Comparison of ENCODE assay signal across 1 cellular context in genomic region chr12:68733661-68734071, GRCh38.
TF ChIP-seq lines count a peak whose summit lies in the region.

No MANE protein-coding gene starts in this region.

TF ChIP-seq in SK-N-SH treated with all-trans-retinoic acid at 6 μM for 48 hours, 23 proteins besides CTCF, POLR2A, EP300 and RAD21 (continued from another document):
- TF ChIP-seq, protein P1, sequence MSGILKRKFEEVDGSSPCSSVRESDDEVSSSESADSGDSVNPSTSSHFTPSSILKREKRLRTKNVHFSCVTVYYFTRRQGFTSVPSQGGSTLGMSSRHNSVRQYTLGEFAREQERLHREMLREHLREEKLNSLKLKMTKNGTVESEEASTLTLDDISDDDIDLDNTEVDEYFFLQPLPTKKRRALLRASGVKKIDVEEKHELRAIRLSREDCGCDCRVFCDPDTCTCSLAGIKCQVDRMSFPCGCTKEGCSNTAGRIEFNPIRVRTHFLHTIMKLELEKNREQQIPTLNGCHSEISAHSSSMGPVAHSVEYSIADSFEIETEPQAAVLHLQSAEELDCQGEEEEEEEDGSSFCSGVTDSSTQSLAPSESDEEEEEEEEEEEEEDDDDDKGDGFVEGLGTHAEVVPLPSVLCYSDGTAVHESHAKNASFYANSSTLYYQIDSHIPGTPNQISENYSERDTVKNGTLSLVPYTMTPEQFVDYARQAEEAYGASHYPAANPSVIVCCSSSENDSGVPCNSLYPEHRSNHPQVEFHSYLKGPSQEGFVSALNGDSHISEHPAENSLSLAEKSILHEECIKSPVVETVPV (CRISPR knock-in tag; IDR thresholded peaks at IDR 0.05) = no peak
- TF ChIP-seq TCF4 (CRISPR knock-in tag; IDR thresholded peaks at IDR 0.05; ENCODE audit: borderline replicate concordance) = no peak
- TF ChIP-seq ZFP30 (CRISPR knock-in tag; IDR thresholded peaks at IDR 0.05) = no peak
- TF ChIP-seq ZNF565 (CRISPR knock-in tag; conservative IDR thresholded peaks at IDR 0.05; ENCODE audit: low read depth) = no peak
- no peak for TF ChIP-seq PATZ1 (CRISPR knock-in tag; IDR thresholded peaks at IDR 0.05; ENCODE audit: borderline replicate concordance)
- TF ChIP-seq TOX (CRISPR knock-in tag; IDR thresholded peaks at IDR 0.05; ENCODE audit: borderline replicate concordance) = no peak
- no peak for TF ChIP-seq TSHZ2 (CRISPR knock-in tag; IDR thresholded peaks at IDR 0.05)
- no peak for TF ChIP-seq ISL1 (CRISPR knock-in tag; IDR thresholded peaks at IDR 0.05)
- no peak for TF ChIP-seq BACH2 (CRISPR knock-in tag; IDR thresholded peaks at IDR 0.05; ENCODE audit: borderline replicate concordance)
- TF ChIP-seq POU6F1 (CRISPR knock-in tag; IDR thresholded peaks at IDR 0.05; ENCODE audit: borderline replicate concordance, low read depth) = no peak
- no peak for TF ChIP-seq OSR1 (CRISPR knock-in tag; IDR thresholded peaks at IDR 0.05)
